Comparison of ENCODE assay signal across 14 cellular contexts in the genomic region with DNA sequence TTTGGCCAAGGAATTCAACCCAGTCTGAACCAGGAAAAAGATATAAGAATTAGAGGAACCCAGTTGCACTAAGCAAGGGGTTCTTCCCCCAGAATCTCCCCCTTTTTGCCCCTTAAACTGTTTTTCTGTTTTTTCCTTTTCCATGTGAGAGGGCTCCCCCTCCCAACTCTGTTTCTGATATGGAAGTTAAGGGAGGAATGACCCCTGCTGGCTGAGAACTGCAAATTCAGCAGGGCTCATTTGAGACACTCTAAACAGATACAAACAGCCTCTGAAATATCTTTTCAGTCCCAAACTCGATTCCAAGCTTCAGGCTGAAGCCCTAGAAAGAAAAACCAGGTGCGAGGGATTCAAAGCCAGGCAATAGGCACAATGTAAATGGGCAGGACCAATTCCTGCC.
A peak's percentile ranks its signal among the peaks of the same experiment; 100 is the strongest.
DNase-seq lines count a peak whose midpoint lies in the region; ATAC-seq and TF ChIP-seq lines count a peak whose summit lies in the region.
"Had no signal": no experiment of that assay in that cellular context is flagged by ENCODE, and none has a peak within 500 bp of the region (broad histone marks: within the 10 kb centered on the region; RNA-seq: fewer than 3 reads in every experiment).

No MANE protein-coding gene starts in this region.

- H3K36me3 ChIP-seq in BJ (ENCODE audit: control insufficient read depth, insufficient read depth, low read length), result no peaks in the 10 kb centered on the region
- H3K36me3 ChIP-seq in GM23338 (ENCODE audit: insufficient read depth), result no peaks in the 10 kb centered on the region
- no peaks in the 10 kb centered on the region for H3K36me3 ChIP-seq in SJCRH30
- H3K36me3 ChIP-seq in right lobe of liver, result peaks cover 0 to 5% (median 0%) of the 10 kb centered on the region in 4 donors
- H3K36me3 ChIP-seq in H7 (replicated peaks; ENCODE audit: control insufficient read depth, insufficient read depth, low read length), result no peaks in the 10 kb centered on the region
- H3K36me3 ChIP-seq: Peyer's patch had no signal

- CTCF ChIA-PET in BJ (lab: Yijun Ruan, JAX), result interaction anchor here (1.0 kb wide), 1 partner anchor 444 kb away, joined by 4 read pairs; no protein-coding TSS in a partner anchor

- H3K9me3 Mint-ChIP-seq in GM23338, result peaks cover 25% of the 10 kb centered on the region
- H3K9me3 Mint-ChIP-seq in glutamatergic neuron (ENCODE audit: unreplicated experiment), result peaks cover 10% of the 10 kb centered on the region
- H3K9me3 Mint-ChIP-seq: activated naive CD4-positive, alpha-beta T cell treated with anti-CD3 and anti-CD28 coated beads, Interleukin-2, amount 50 U/mL, for 24 hours had no signal

- no peak overlapping the region for H3K4me3 Mint-ChIP-seq in GM23338
- no peak overlapping the region for H3K4me3 Mint-ChIP-seq in glutamatergic neuron (ENCODE audit: unreplicated experiment)
- H3K4me3 Mint-ChIP-seq: activated naive CD4-positive, alpha-beta T cell treated with anti-CD3 and anti-CD28 coated beads, Interleukin-2, amount 50 U/mL, for 24 hours had no signal

- POLR2A ChIA-PET in BJ (lab: Charles Lee), result no interaction called here

- H3K9me2 ChIP-seq in GM23338 (ENCODE audit: insufficient read depth), result no peaks in the 10 kb centered on the region

- no peaks in the 10 kb centered on the region for H3K79me2 ChIP-seq in GM23338 (replicated peaks; ENCODE audit: insufficient read depth)

- no peaks in the 10 kb centered on the region for H3K27me3 ChIP-seq in BJ (ENCODE audit: control insufficient read depth, insufficient read depth, low read length)
- no peaks in the 10 kb centered on the region for H3K27me3 ChIP-seq in GM23338 (ENCODE audit: insufficient read depth)
- no peaks in the 10 kb centered on the region for H3K27me3 ChIP-seq in SJCRH30
- no peaks in the 10 kb centered on the region for H3K27me3 ChIP-seq in right lobe of liver
- no peaks in the 10 kb centered on the region for H3K27me3 ChIP-seq in H7 (ENCODE audit: control insufficient read depth, insufficient read depth, low read length)
- H3K27me3 ChIP-seq: dorsolateral prefrontal cortex, Peyer's patch had no signal

- H3K4me3 ChIP-seq in BJ (ENCODE audit: low read depth, low read length), result no peak overlapping the region
- no peak overlapping the region for H3K4me3 ChIP-seq in GM23338
- H3K4me3 ChIP-seq in SJCRH30, result no peak overlapping the region
- H3K4me3 ChIP-seq in right lobe of liver, result no peak overlapping the region
- H3K4me3 ChIP-seq in H7 (ENCODE audit: insufficient read depth, low read depth, low read length), result no peak overlapping the region
- H3K4me3 ChIP-seq: dorsolateral prefrontal cortex, Peyer's patch had no signal

- ATAC-seq in GM23338, result no peak
- ATAC-seq in right lobe of liver, result no peak
- no peak for ATAC-seq in HG02938 (IDR thresholded peaks at IDR 0.05; ENCODE audit: unreplicated experiment)

- H3K4me1 Mint-ChIP-seq in GM23338, result no peaks in the 10 kb centered on the region
- H3K4me1 Mint-ChIP-seq in glutamatergic neuron (ENCODE audit: low read depth, unreplicated experiment), result no peaks in the 10 kb centered on the region

- TF ChIP-seq CTCF in BJ (IDR thresholded peaks at IDR 0.05; ENCODE audit: insufficient read depth, low read depth, low read length), result peak; percentile 44
- peak; percentile 63 to 67 for TF ChIP-seq CTCF in GM23338 (conservative IDR thresholded peaks at IDR 0.05; ENCODE audit: low read depth in 2 of 2)
- TF ChIP-seq CTCF in glutamatergic neuron (IDR thresholded peaks at IDR 0.05; ENCODE audit: partially characterized antibody, unreplicated experiment), result peak; percentile 24
- TF ChIP-seq CTCF in right lobe of liver (IDR thresholded peaks at IDR 0.05), result peak in 1 of 4 donors; percentile 12

- WGBS in right lobe of liver (ENCODE audit: insufficient coverage, low coverage, low lambda C conversion rate, missing lambda C conversion rate), result 25% methylated on average over 1 of the region's 2 CpGs

- DNase-seq in BJ (ENCODE audit: low read depth) (no peak), GM23338 (ENCODE audit: low spot score) (peak; percentile 68), SJCRH30 (peak; percentile 15 to 55), glutamatergic neuron (no peak), right lobe of liver (no peak), activated T-cell treated with anti-CD3 and anti-CD28 coated beads for 4 hours (no peak), H7 (no peak)
- DNase-seq: DMS79 treated with DMSO at 0.1 percent for 48 hours; dorsolateral prefrontal cortex; NCI-H1105; Peyer's patch; stimulated activated naive CD4-positive, alpha-beta T cell had no signal

- no peaks in the 10 kb centered on the region for H3F3A ChIP-seq in GM23338 (replicated peaks; ENCODE audit: low read depth)

- H3K9me3 ChIP-seq in SJCRH30 (replicated peaks) (no peaks in the 10 kb centered on the region), right lobe of liver (no peaks in the 10 kb centered on the region)

- intact Hi-C loops in right lobe of liver (cut with DNase I), result no loop called here

- no peak overlapping the region for H2AFZ ChIP-seq in GM23338

- H3K4me1 ChIP-seq in GM23338 (ENCODE audit: insufficient read depth) (no peaks in the 10 kb centered on the region), SJCRH30 (no peaks in the 10 kb centered on the region), right lobe of liver (no peaks in the 10 kb centered on the region)
- H3K4me1 ChIP-seq: Peyer's patch had no signal

- no peak overlapping the region for H3K4me2 ChIP-seq in GM23338

- no peak overlapping the region for H3K27ac ChIP-seq in GM23338 (ENCODE audit: low read depth)
- no peak overlapping the region for H3K27ac ChIP-seq in SJCRH30
- no peak overlapping the region for H3K27ac ChIP-seq in right lobe of liver
- H3K27ac ChIP-seq: dorsolateral prefrontal cortex, Peyer's patch had no signal

- TF ChIP-seq POLR2A in right lobe of liver (IDR thresholded peaks at IDR 0.05), result no peak

- H3K27ac Mint-ChIP-seq in GM23338, result no peak overlapping the region
- no peak overlapping the region for H3K27ac Mint-ChIP-seq in glutamatergic neuron (ENCODE audit: unreplicated experiment)
- H3K27ac Mint-ChIP-seq: activated naive CD4-positive, alpha-beta T cell treated with anti-CD3 and anti-CD28 coated beads, Interleukin-2, amount 50 U/mL, for 24 hours had no signal

- H3K27me3 Mint-ChIP-seq in GM23338 (ENCODE audit: insufficient read depth, low read depth, poor library complexity) (no peaks in the 10 kb centered on the region), glutamatergic neuron (ENCODE audit: unreplicated experiment) (peaks cover 8% of the 10 kb centered on the region)
- H3K27me3 Mint-ChIP-seq: activated naive CD4-positive, alpha-beta T cell treated with anti-CD3 and anti-CD28 coated beads, Interleukin-2, amount 50 U/mL, for 24 hours had no signal

- no peaks in the 10 kb centered on the region for H4K20me1 ChIP-seq in GM23338 (replicated peaks; ENCODE audit: insufficient read depth)

- H3K36me3 Mint-ChIP-seq in GM23338 (ENCODE audit: low read depth) (peaks cover 20% of the 10 kb centered on the region), glutamatergic neuron (ENCODE audit: unreplicated experiment) (peaks cover 16% of the 10 kb centered on the region)
- H3K36me3 Mint-ChIP-seq: activated naive CD4-positive, alpha-beta T cell treated with anti-CD3 and anti-CD28 coated beads, Interleukin-2, amount 50 U/mL, for 24 hours had no signal

TF ChIP-seq in GM23338, 12 proteins besides CTCF, POLR2A, EP300 and RAD21 (continues in another document):
- TF ChIP-seq EZH2 (IDR thresholded peaks at IDR 0.05; ENCODE audit: low read depth, unreplicated experiment), result no peak

Comparison
In these comparisons a context has a peak if more than half of its experiments do, and no peak if none do; other contexts are left out.
1. DNase-seq: peak in GM23338 (single experiment) and SJCRH30 (2 of 2); none in BJ (single experiment), glutamatergic neuron (single experiment), right lobe of liver (0 of 3), activated T-cell treated with anti-CD3 and anti-CD28 coated beads for 4 hours (single experiment) and H7 (single experiment).